29 cellular contexts compared by ENCODE assay signal in the genomic region with DNA sequence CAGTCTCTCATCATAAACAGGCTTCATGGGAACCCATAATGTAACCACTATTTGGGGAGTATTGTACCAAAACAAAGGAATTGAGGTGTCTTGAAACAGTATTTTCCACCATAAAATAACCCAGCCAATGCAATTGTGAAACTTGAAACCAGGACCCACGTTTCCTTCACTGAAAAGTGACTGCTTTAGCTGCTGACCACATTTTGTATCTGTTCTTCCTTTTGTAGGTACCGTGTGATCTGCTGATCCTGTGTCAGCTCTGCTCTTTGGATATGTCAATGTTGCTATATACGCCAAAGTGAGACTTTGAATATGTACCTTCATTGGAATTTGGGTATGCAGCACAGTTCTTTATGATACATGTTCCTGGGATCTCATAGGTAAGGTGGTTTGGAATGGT.
"Had no signal": no experiment of that assay in that cellular context is flagged by ENCODE, and none has a peak within 500 bp of the region (broad histone marks: within the 10 kb centered on the region; RNA-seq: fewer than 3 reads in every experiment).

No MANE protein-coding gene starts in this region.

- H3K4me3 ChIP-seq: MG63, PC-9 had no signal

- H3K27me3 Mint-ChIP-seq: activated B cell treated with CpG ODN at 0.5 μM for 24 hours; activated CD4-positive, alpha-beta memory T cell treated with anti-CD3 and anti-CD28 coated beads for 36 hours; activated CD4-positive, alpha-beta T cell treated with anti-CD3 and anti-CD28 coated beads, Interleukin-2, amount 10 ng/mL, durations not matched to agents 24 days and 14 days; activated naive CD8-positive, alpha-beta T cell; brain; central memory CD8-positive, alpha-beta T cell had no signal

- H3K9me3 ChIP-seq: MG63 had no signal

- H2AFZ ChIP-seq: PC-9 had no signal

- DNase-seq: activated B cell treated with CpG ODN at 0.5 μM for 24 hours; activated CD4-positive, alpha-beta memory T cell treated with anti-CD3 and anti-CD28 coated beads for 36 hours; activated CD4-positive, alpha-beta T cell treated with anti-CD3 and anti-CD28 coated beads for 1 hour; activated CD4-positive, alpha-beta T cell treated with anti-CD3 and anti-CD28 coated beads, Interleukin-2, amount 10 ng/mL, durations not matched to agents 24 days and 14 days; activated CD8-positive, alpha-beta memory T cell treated with anti-CD3 and anti-CD28 coated beads for 24 hours; activated gamma-delta T cell; activated naive CD4-positive, alpha-beta T cell treated with anti-CD3 and anti-CD28 coated beads for 36 hours; activated T-cell treated with anti-CD3 and anti-CD28 coated beads, Interleukin-2, amount 50 U/mL, for 4 hours; amygdala; MG63; NCI-H1092 treated with DMSO at 0.1 percent for 48 hours; NCI-H1417 treated with DMSO at 0.1 percent for 48 hours; NCI-H1694; NCI-H2029; NCI-H2107; NCI-H2171 treated with DMSO at 0.1 percent for 48 hours; NCI-H345; NCI-H510A; NCI-H526 treated with DMSO at 0.1 percent for 48 hours; NCI-H82; PC-9; SHP77 treated with DMSO at 0.1 percent for 48 hours; T-helper 9 cell had no signal

- H3K4me3 Mint-ChIP-seq: activated B cell treated with CpG ODN at 0.5 μM for 24 hours; activated CD4-positive, alpha-beta memory T cell treated with anti-CD3 and anti-CD28 coated beads for 36 hours; activated CD4-positive, alpha-beta T cell treated with anti-CD3 and anti-CD28 coated beads, Interleukin-2, amount 10 ng/mL, durations not matched to agents 24 days and 14 days; activated naive CD4-positive, alpha-beta T cell treated with anti-CD3 and anti-CD28 coated beads for 36 hours; activated naive CD8-positive, alpha-beta T cell; activated T-cell treated with anti-CD3 and anti-CD28 coated beads, Interleukin-2, amount 50 U/mL, for 4 hours; brain; central memory CD8-positive, alpha-beta T cell; T-helper 1 cell treated with Interleukin-12 subunit alpha and Interleukin-12 subunit beta and Interleukin-4 antibody, amounts not matched to agents 30 μg/mL and 1 μg/mL, for 36 hours had no signal

- H3K9me3 Mint-ChIP-seq: activated CD4-positive, alpha-beta memory T cell treated with anti-CD3 and anti-CD28 coated beads for 36 hours had no signal

- H3K27me3 ChIP-seq: MG63 had no signal

- FAIRE-seq: astrocyte, TTC549 had no signal

- ATAC-seq: activated T-cell treated with anti-CD3 and anti-CD28 coated beads, Interleukin-2, amount 50 U/mL, for 4 hours had no signal

- H3K36me3 ChIP-seq: MG63 had no signal

- H3K27ac ChIP-seq: PC-9 had no signal

- H3K4me1 Mint-ChIP-seq: activated B cell treated with CpG ODN at 0.5 μM for 24 hours; activated CD4-positive, alpha-beta T cell treated with anti-CD3 and anti-CD28 coated beads, Interleukin-2, amount 10 ng/mL, durations not matched to agents 24 days and 14 days; brain; central memory CD8-positive, alpha-beta T cell had no signal

- H3K27ac Mint-ChIP-seq: activated B cell treated with CpG ODN at 0.5 μM for 24 hours; activated CD4-positive, alpha-beta memory T cell treated with anti-CD3 and anti-CD28 coated beads for 36 hours; activated CD4-positive, alpha-beta T cell treated with anti-CD3 and anti-CD28 coated beads, Interleukin-2, amount 10 ng/mL, durations not matched to agents 24 days and 14 days; activated naive CD4-positive, alpha-beta T cell treated with anti-CD3 and anti-CD28 coated beads for 36 hours; activated naive CD8-positive, alpha-beta T cell; brain; T-helper 1 cell treated with Interleukin-12 subunit alpha and Interleukin-12 subunit beta and Interleukin-4 antibody, amounts not matched to agents 30 μg/mL and 1 μg/mL, for 36 hours had no signal

- H3K36me3 Mint-ChIP-seq: activated CD4-positive, alpha-beta memory T cell treated with anti-CD3 and anti-CD28 coated beads for 36 hours; activated naive CD8-positive, alpha-beta T cell; brain had no signal

- H3K4me2 ChIP-seq: PC-9 had no signal
